Comparison of ENCODE assay signal across 1 cellular context in genomic region chr11:93591247-93591898, GRCh38.
TF ChIP-seq lines count a peak whose summit lies in the region.

No MANE protein-coding gene starts in this region.

TF ChIP-seq in HepG2, 621 proteins besides CTCF, POLR2A, EP300 and RAD21 (continued from another document and continues in another):
- TF ChIP-seq ZNF280D (CRISPR knock-in tag; IDR thresholded peaks at IDR 0.05) (peak; percentile 72), PRDM4 (CRISPR knock-in tag; IDR thresholded peaks at IDR 0.05; ENCODE audit: borderline replicate concordance) (no peak), NR2C2 (CRISPR knock-in tag; IDR thresholded peaks at IDR 0.05; ENCODE audit: borderline replicate concordance) (peak; percentile 61; the same call in 1 of the 2 replicates), RFXAP (CRISPR knock-in tag; IDR thresholded peaks at IDR 0.05; ENCODE audit: borderline replicate concordance) (no peak), NCOR1 (IDR thresholded peaks at IDR 0.05; ENCODE audit: borderline replicate concordance, low read length) (peak; percentile 44; the same call in 1 of the 2 replicates), JUN (CRISPR knock-in tag; IDR thresholded peaks at IDR 0.05) (peak; percentile 77), MED1 (CRISPR knock-in tag; IDR thresholded peaks at IDR 0.05) (peak; percentile 79), IRF2 (CRISPR knock-in tag; IDR thresholded peaks at IDR 0.05) (0 out of 2 replicates have a peak, but pooled peaks have one; percentile 20), HMGXB3 (CRISPR knock-in tag; IDR thresholded peaks at IDR 0.05; ENCODE audit: borderline replicate concordance) (peak; percentile 23; the same call in 1 of the 2 replicates), SP5 (CRISPR knock-in tag; IDR thresholded peaks at IDR 0.05; ENCODE audit: borderline replicate concordance, low read depth) (peak; percentile 93), IKZF4 (CRISPR knock-in tag; IDR thresholded peaks at IDR 0.05; ENCODE audit: borderline replicate concordance, low read depth, not compliant biosample characterization) (no peak), CBX5 (CRISPR knock-in tag; IDR thresholded peaks at IDR 0.05; ENCODE audit: borderline replicate concordance) (peak; percentile 67; the same call in 1 of the 2 replicates), ZNF883 (CRISPR knock-in tag; IDR thresholded peaks at IDR 0.05; ENCODE audit: not compliant biosample characterization) (no peak), SOX13 (IDR thresholded peaks at IDR 0.05) (no peak), SOX13 (CRISPR knock-in tag; conservative IDR thresholded peaks at IDR 0.05 in 1 of 2, IDR thresholded peaks at IDR 0.05 in 1 of 2) (peak in 1 of 2 experiments; percentile 50; a peak in 2 of 4 replicates), PAXIP1 (CRISPR knock-in tag; conservative IDR thresholded peaks at IDR 0.05) (peak; percentile 60), ZNF770 (CRISPR knock-in tag; IDR thresholded peaks at IDR 0.05) (peak; percentile 97), TBX2 (CRISPR knock-in tag; IDR thresholded peaks at IDR 0.05; ENCODE audit: borderline replicate concordance) (peak; percentile 47; the same call in 1 of the 2 replicates), SALL1 (CRISPR knock-in tag; IDR thresholded peaks at IDR 0.05) (peak; percentile 78), ZNF121 (CRISPR knock-in tag; IDR thresholded peaks at IDR 0.05) (peak; percentile 85), ZNF777 (CRISPR knock-in tag; IDR thresholded peaks at IDR 0.05) (no peak), FOSL1 (CRISPR knock-in tag; IDR thresholded peaks at IDR 0.05; ENCODE audit: borderline replicate concordance) (peak; percentile 95), ZMYM2 (CRISPR knock-in tag; IDR thresholded peaks at IDR 0.05) (peak; percentile 92), FOXP1 (IDR thresholded peaks at IDR 0.05) (no peak), FOXP1 (CRISPR knock-in tag; IDR thresholded peaks at IDR 0.05) (peak; percentile 52), ETV5 (CRISPR knock-in tag; IDR thresholded peaks at IDR 0.05; ENCODE audit: borderline replicate concordance) (peak; percentile 78; the same call in 1 of the 2 replicates), ZBTB20 (CRISPR knock-in tag; IDR thresholded peaks at IDR 0.05; ENCODE audit: borderline replicate concordance, low read depth) (no peak), ATF6 (CRISPR knock-in tag; conservative IDR thresholded peaks at IDR 0.05) (no peak), PITX1 (CRISPR knock-in tag; IDR thresholded peaks at IDR 0.05) (peak; percentile 29; the same call in 1 of the 2 replicates), KAT8 (CRISPR knock-in tag; IDR thresholded peaks at IDR 0.05) (peak; percentile 44; the same call in 1 of the 2 replicates), KLF12 (CRISPR knock-in tag; IDR thresholded peaks at IDR 0.05; ENCODE audit: borderline replicate concordance) (peak; percentile 44; the same call in 1 of the 2 replicates), ZNF572 (CRISPR knock-in tag; IDR thresholded peaks at IDR 0.05) (no peak), ZNF878 (CRISPR knock-in tag; IDR thresholded peaks at IDR 0.05) (0 out of 2 replicates have a peak, but pooled peaks have one; percentile 26), KLF6 (CRISPR knock-in tag; IDR thresholded peaks at IDR 0.05) (no peak), KLF13 (CRISPR knock-in tag; IDR thresholded peaks at IDR 0.05) (no peak), MXI1 (IDR thresholded peaks at IDR 0.05; ENCODE audit: borderline replicate concordance, low read depth, low read length) (peak; percentile 31; the same call in 1 of the 3 replicates), SOX5 (CRISPR knock-in tag; IDR thresholded peaks at IDR 0.05; ENCODE audit: borderline replicate concordance) (peak; percentile 30; the same call in 1 of the 2 replicates), ATF7-NPFF (CRISPR knock-in tag; IDR thresholded peaks at IDR 0.05; ENCODE audit: low read depth) (0 out of 2 replicates have a peak, but pooled peaks have one; percentile 18), JUND (CRISPR knock-in tag; IDR thresholded peaks at IDR 0.05) (peak; percentile 96), GABPB1 (CRISPR knock-in tag; IDR thresholded peaks at IDR 0.05) (peak; percentile 35), ZNF10 (CRISPR knock-in tag; IDR thresholded peaks at IDR 0.05; ENCODE audit: borderline replicate concordance, low read depth) (no peak), ZBTB7B (CRISPR knock-in tag; IDR thresholded peaks at IDR 0.05) (0 out of 2 replicates have a peak, but pooled peaks have one; percentile 49), ZGPAT (CRISPR knock-in tag; IDR thresholded peaks at IDR 0.05) (peak; percentile 61; the same call in 1 of the 2 replicates), NR2F1 (CRISPR knock-in tag; IDR thresholded peaks at IDR 0.05) (peak; percentile 86 to 95), MIER3 (CRISPR knock-in tag; IDR thresholded peaks at IDR 0.05; ENCODE audit: borderline replicate concordance) (peak; percentile 67; the same call in 1 of the 2 replicates)
